In the genomic region with DNA sequence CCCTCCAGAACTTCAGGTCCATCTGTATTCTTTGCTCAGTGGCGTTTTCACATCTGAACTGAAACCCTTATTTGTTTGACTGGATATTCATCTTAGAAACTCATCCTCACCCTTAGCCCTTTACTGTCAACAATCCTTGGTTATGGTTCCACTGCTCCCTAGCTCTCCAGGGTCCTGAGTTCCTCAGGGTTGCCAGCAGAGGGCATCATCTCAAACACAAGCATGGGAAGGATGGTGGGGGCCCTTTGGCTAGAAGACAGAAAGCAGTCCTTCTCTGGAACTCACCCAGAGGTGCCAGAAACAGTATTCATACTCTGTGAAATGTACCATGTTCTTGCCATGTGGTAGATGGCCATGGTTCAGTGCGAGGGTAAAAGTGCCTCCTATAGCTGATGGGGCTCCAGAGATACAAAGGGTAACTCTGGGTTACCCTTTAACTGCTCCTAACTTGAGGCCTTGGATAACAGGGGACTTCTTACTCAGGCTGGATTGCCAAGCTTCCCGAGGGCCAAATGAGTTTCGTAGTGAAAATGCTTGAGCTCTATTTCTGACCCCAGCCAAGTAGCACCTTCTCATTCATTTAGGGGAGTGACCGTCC, we compare ENCODE assay signal across 8 cellular contexts. TPM values are rescaled to one million over a fixed set of nuclear protein-coding genes. Genes with fewer than 3 reads are reported as not detected.
DNase-seq lines count a peak whose midpoint lies in the region; ATAC-seq and TF ChIP-seq lines count a peak whose summit lies in the region.

No MANE protein-coding gene starts in this region.

- no peaks in the 10 kb centered on the region for H3K79me2 ChIP-seq in SK-N-SH (ENCODE audit: insufficient read depth)

- H3K27me3 ChIP-seq in SK-N-SH (ENCODE audit: insufficient read depth) (no peaks in the 10 kb centered on the region), ascending aorta (no peaks in the 10 kb centered on the region)

- H2AFZ ChIP-seq in SK-N-SH (ENCODE audit: low read depth), result no peak overlapping the region

- ATAC-seq in GM21447 (IDR thresholded peaks at IDR 0.05; ENCODE audit: unreplicated experiment), result no peak

- H3K4me2 ChIP-seq in SK-N-SH, result no peak overlapping the region

- H3K9me2 ChIP-seq in SK-N-SH, result no peaks in the 10 kb centered on the region

- 66% methylated on average over 5 of the region's 5 CpGs for WGBS in SK-N-SH (ENCODE audit: low lambda C conversion rate)

- H3K9ac ChIP-seq in SK-N-SH, result no peak overlapping the region

- H4K20me1 ChIP-seq in SK-N-SH (ENCODE audit: insufficient read depth), result no peaks in the 10 kb centered on the region

- CTCF ChIA-PET in SK-N-SH (lab: Yijun Ruan, JAX), result interaction anchor here (0.7 to 6.4 kb wide), 21 partner anchors 8 to 1098 kb away, joined by 3 to 100 read pairs (median 4); partner anchors contain the start of gene NHLH1

- H3K4me1 Mint-ChIP-seq in glutamatergic neuron (ENCODE audit: low read depth, unreplicated experiment), result peaks cover 43% of the 10 kb centered on the region

- peaks cover 5% of the 10 kb centered on the region for H3K9me3 Mint-ChIP-seq in glutamatergic neuron (ENCODE audit: unreplicated experiment)

- peaks cover 4% of the 10 kb centered on the region for H3F3A ChIP-seq in SK-N-SH (replicated peaks; ENCODE audit: insufficient read depth)

- H3K9me3 ChIP-seq in SK-N-SH (no peaks in the 10 kb centered on the region), ascending aorta (no peaks in the 10 kb centered on the region)

- POLR2A ChIA-PET in SK-N-SH (lab: Yijun Ruan, JAX), result no interaction called here

- peak; percentile 44 for TF ChIP-seq RAD21 in SK-N-SH (IDR thresholded peaks at IDR 0.05; ENCODE audit: low read length)

- H3K36me3 ChIP-seq in SK-N-SH (replicated peaks in 1 of 2; ENCODE audit: control insufficient read depth in 1 of 2, insufficient read depth in 2 of 2, low read length in 1 of 2) (peaks cover 43 to 89% of the 10 kb centered on the region in 2 experiments), ascending aorta (peaks cover 90 to 98% of the 10 kb centered on the region in 2 donors)

- H3K27ac Mint-ChIP-seq in glutamatergic neuron (ENCODE audit: unreplicated experiment), result peak overlapping the region; percentile 72

- DNase-seq in Ammon's horn (ENCODE audit: low spot score) (peak; percentile 44), SK-N-SH (peak; percentile 53), glutamatergic neuron (peak; percentile 49), OCI-M2 (lab: John Stamatoyannopoulos, UW; ENCODE audit: unreplicated experiment) (no peak), ascending aorta (ENCODE audit: low spot score in 2 of 2) (no peak)
- DNase-seq in effector CD8-positive, alpha-beta T cell (lab: John Stamatoyannopoulos, UW), result no peak

- intact Hi-C loops in ascending aorta (cut with DNase I), result no loop called here

- H3K27ac ChIP-seq in SK-N-SH (ENCODE audit: low read depth in 2 of 2, low read length in 1 of 2) (no peak overlapping the region), ascending aorta (no peak overlapping the region)

- peaks cover 8% of the 10 kb centered on the region for H3K27me3 Mint-ChIP-seq in glutamatergic neuron (ENCODE audit: unreplicated experiment)

- H3K36me3 Mint-ChIP-seq in glutamatergic neuron (ENCODE audit: unreplicated experiment), result peaks cover 18% of the 10 kb centered on the region

- TF ChIP-seq EP300 in SK-N-SH (IDR thresholded peaks at IDR 0.05; ENCODE audit: borderline replicate concordance in 1 of 2, low read depth in 1 of 2, low read length in 1 of 2), result no peak

- H3K4me3 ChIP-seq in SK-N-SH (ENCODE audit: low read depth in 2 of 2, low read length in 1 of 2) (peak overlapping the region in 1 of 2 experiments; percentile 28; a peak in 1 of 4 replicates), ascending aorta (no peak overlapping the region)

- TF ChIP-seq CTCF in GM12874 (IDR thresholded peaks at IDR 0.05; ENCODE audit: insufficient read depth, low read depth, low read length) (peak; percentile 44; the same call in 1 of the 2 replicates), SK-N-SH (IDR thresholded peaks at IDR 0.05) (peak; percentile 70), glutamatergic neuron (IDR thresholded peaks at IDR 0.05; ENCODE audit: partially characterized antibody, unreplicated experiment) (peak; percentile 46), ascending aorta (IDR thresholded peaks at IDR 0.05) (peak in 1 of 3 experiments; percentile 8)

- H3K4me3 Mint-ChIP-seq in glutamatergic neuron (ENCODE audit: unreplicated experiment), result peak overlapping the region; percentile 37

- H3K4me1 ChIP-seq in SK-N-SH (ENCODE audit: control insufficient read depth in 1 of 2, insufficient read depth in 2 of 2, low read depth in 1 of 2, low read length in 1 of 2) (no peaks in the 10 kb centered on the region), ascending aorta (no peaks in the 10 kb centered on the region)

TF ChIP-seq in SK-N-SH, 30 proteins besides CTCF, POLR2A, EP300 and RAD21 (continues in another document):
- TF ChIP-seq NRF1 (IDR thresholded peaks at IDR 0.05; ENCODE audit: low read depth, low read length) (no peak), RCOR1 (IDR thresholded peaks at IDR 0.05; ENCODE audit: low read length) (no peak), CHD2 (IDR thresholded peaks at IDR 0.05; ENCODE audit: low read length, partially characterized antibody) (no peak), RXRA (IDR thresholded peaks at IDR 0.05; ENCODE audit: borderline replicate concordance, low read depth) (no peak), USF1 (IDR thresholded peaks at IDR 0.05; ENCODE audit: borderline replicate concordance, low read depth) (no peak), FOSL2 (IDR thresholded peaks at IDR 0.05; ENCODE audit: borderline replicate concordance, low read depth) (no peak), IRF3 (IDR thresholded peaks at IDR 0.05; ENCODE audit: low read depth, low read length) (no peak), POLR2AphosphoS5 (IDR thresholded peaks at IDR 0.05; ENCODE audit: low read depth, low read length) (no peak), FOXJ3 (CRISPR knock-in tag; IDR thresholded peaks at IDR 0.05) (no peak), MXI1 (IDR thresholded peaks at IDR 0.05; ENCODE audit: low read depth, low read length) (no peak), TCF12 (IDR thresholded peaks at IDR 0.05) (no peak)
- TF ChIP-seq, protein P1, sequence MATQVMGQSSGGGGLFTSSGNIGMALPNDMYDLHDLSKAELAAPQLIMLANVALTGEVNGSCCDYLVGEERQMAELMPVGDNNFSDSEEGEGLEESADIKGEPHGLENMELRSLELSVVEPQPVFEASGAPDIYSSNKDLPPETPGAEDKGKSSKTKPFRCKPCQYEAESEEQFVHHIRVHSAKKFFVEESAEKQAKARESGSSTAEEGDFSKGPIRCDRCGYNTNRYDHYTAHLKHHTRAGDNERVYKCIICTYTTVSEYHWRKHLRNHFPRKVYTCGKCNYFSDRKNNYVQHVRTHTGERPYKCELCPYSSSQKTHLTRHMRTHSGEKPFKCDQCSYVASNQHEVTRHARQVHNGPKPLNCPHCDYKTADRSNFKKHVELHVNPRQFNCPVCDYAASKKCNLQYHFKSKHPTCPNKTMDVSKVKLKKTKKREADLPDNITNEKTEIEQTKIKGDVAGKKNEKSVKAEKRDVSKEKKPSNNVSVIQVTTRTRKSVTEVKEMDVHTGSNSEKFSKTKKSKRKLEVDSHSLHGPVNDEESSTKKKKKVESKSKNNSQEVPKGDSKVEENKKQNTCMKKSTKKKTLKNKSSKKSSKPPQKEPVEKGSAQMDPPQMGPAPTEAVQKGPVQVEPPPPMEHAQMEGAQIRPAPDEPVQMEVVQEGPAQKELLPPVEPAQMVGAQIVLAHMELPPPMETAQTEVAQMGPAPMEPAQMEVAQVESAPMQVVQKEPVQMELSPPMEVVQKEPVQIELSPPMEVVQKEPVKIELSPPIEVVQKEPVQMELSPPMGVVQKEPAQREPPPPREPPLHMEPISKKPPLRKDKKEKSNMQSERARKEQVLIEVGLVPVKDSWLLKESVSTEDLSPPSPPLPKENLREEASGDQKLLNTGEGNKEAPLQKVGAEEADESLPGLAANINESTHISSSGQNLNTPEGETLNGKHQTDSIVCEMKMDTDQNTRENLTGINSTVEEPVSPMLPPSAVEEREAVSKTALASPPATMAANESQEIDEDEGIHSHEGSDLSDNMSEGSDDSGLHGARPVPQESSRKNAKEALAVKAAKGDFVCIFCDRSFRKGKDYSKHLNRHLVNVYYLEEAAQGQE (IDR thresholded peaks at IDR 0.05; ENCODE audit: low read depth, low read length), result peak; percentile 53; the same call in 1 of the 2 replicates

RNA-seq across cellular contexts. Expression of gene NCSTN, which starts 11.3 kb away (rescaled TPM):
- polyA plus RNA-seq in SK-N-SH (2012; rRNA removed), result 165 and 226 TPM in 2 replicates
- 119 and 142 TPM in 2 replicates for polyA plus RNA-seq in SK-N-SH (2012; cell fraction: cytosol; rRNA removed)
- polyA plus RNA-seq in SK-N-SH (2012; cell fraction: nucleus; rRNA removed), result 207 and 239 TPM in 2 replicates
- 121 TPM for total RNA-seq in glutamatergic neuron (ENCODE audit: unreplicated experiment)
- total RNA-seq in ascending aorta, result 141 TPM

RNA-seq across cellular contexts. Expression of gene COPA, which starts 11.4 kb away (rescaled TPM):
- 91.4 and 122 TPM in 2 replicates for polyA plus RNA-seq in SK-N-SH (2012; rRNA removed)
- 86.6 and 96.8 TPM in 2 replicates for polyA plus RNA-seq in SK-N-SH (2012; cell fraction: cytosol; rRNA removed)
- polyA plus RNA-seq in SK-N-SH (2012; cell fraction: nucleus; rRNA removed), result 105 and 128 TPM in 2 replicates
- 263 TPM for total RNA-seq in glutamatergic neuron (ENCODE audit: unreplicated experiment)
- 56.3 TPM for total RNA-seq in ascending aorta

RNA-seq across cellular contexts. Expression of gene NHLH1, which starts 12.4 kb away (rescaled TPM):
- 0.16 and 0.18 TPM in 2 replicates for polyA plus RNA-seq in SK-N-SH (2012; rRNA removed)
- 0.04 and 0.09 TPM in 2 replicates for polyA plus RNA-seq in SK-N-SH (2012; cell fraction: cytosol; rRNA removed)
- 0.45 and 0.56 TPM in 2 replicates for polyA plus RNA-seq in SK-N-SH (2012; cell fraction: nucleus; rRNA removed)
- total RNA-seq in glutamatergic neuron (ENCODE audit: unreplicated experiment) (1,198 TPM), ascending aorta (not detected)

RNA-seq across cellular contexts. Expression of gene VANGL2, which starts 45.9 kb away (rescaled TPM):
- polyA plus RNA-seq in SK-N-SH (2012; rRNA removed), result 13.4 and 17.5 TPM in 2 replicates
- polyA plus RNA-seq in SK-N-SH (2012; cell fraction: cytosol; rRNA removed), result 9.1 and 11.0 TPM in 2 replicates
- 26.6 and 32.0 TPM in 2 replicates for polyA plus RNA-seq in SK-N-SH (2012; cell fraction: nucleus; rRNA removed)
- total RNA-seq in glutamatergic neuron (ENCODE audit: unreplicated experiment), result 79.4 TPM
- 0.96 TPM for total RNA-seq in ascending aorta

Comparison
In these comparisons a context has a peak if more than half of its experiments do, and no peak if none do; other contexts are left out.
1. DNase-seq: peak in Ammon's horn (single experiment), SK-N-SH (single experiment) and glutamatergic neuron (single experiment); none in OCI-M2 (single experiment), effector CD8-positive, alpha-beta T cell (single experiment) and ascending aorta (0 of 2).
2. RNA of gene NHLH1, which starts 12.4 kb away (total RNA-seq): 1,198 TPM in glutamatergic neuron (single experiment); not detected in ascending aorta (single experiment); every median in the first group is over 1,000 times any median in the second.